8 cellular contexts compared by ENCODE assay signal in the genomic region with DNA sequence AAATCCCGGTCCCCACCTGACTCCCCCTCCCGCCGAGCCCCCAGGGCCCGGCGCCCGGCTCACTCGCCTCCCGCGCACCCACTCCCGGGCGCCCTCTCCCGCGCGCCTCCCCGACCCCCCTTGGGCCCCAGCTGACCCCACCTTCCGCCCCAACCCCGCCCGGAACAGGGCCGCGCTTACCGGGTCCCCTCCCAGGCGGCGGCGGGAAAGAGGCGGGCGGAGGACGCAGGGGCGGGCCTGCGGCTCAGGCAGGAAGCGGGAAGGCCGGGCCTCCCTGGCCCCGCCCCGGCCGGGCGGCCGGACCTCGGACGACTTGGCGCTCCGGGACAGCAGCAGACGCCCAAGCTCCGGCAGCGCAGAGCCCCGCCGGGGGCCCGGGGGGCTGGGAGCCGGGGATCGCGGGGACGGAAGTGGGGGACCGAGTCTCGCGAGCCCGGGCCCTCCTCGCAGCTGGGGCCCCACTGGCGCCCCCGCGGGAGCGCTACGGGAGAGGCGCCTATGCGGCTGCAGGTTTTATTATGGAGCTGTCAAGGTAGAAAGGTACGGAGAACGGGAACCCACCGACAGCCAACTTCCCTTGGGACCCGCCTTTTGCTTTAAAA. TPM values are rescaled to one million over a fixed set of nuclear protein-coding genes. Genes with fewer than 3 reads are reported as not detected.
DNase-seq lines count a peak whose midpoint lies in the region; ATAC-seq and TF ChIP-seq lines count a peak whose summit lies in the region.

A gene (minus strand): TSS at position 212 of the 602 bp plus-strand sequence. CDS start 15,905 bp downstream, outside the sequence.

- H3K27ac ChIP-seq in SJCRH30 (peak within 1 kb of the TSS; percentile 50), foreskin keratinocyte (peak within 1 kb of the TSS; percentile 54)

- DNase-seq in GDM1 (lab: John Stamatoyannopoulos, UW) (peak; percentile 83), H7 (peak; percentile 97), M059J (ENCODE audit: low read depth) (peak; percentile 85), SJCRH30 (peak; percentile 85 to 92), activated gamma-delta T cell treated with Interleukin-2 at 50 U/mL for 16 hours (peak; percentile 83), foreskin keratinocyte (peak; percentile 49 to 72), stromal cell of bone marrow (ENCODE audit: low read depth) (peak; percentile 54)

- peak; percentile 74 for TF ChIP-seq CTCF in foreskin keratinocyte (conservative IDR thresholded peaks at IDR 0.05)

- no peaks in the 10 kb centered on the region for H3K4me1 ChIP-seq in SJCRH30
- peaks cover 18% of the 10 kb centered on the region for H3K4me1 ChIP-seq in foreskin keratinocyte
- peaks cover 6% of the 10 kb centered on the region for H3K4me1 ChIP-seq in neuron (ENCODE audit: insufficient read depth, low read length)

- H3K9me3 ChIP-seq in SJCRH30 (replicated peaks) (peaks cover 13% of the 10 kb centered on the region), neuron (ENCODE audit: low read length) (peaks cover 7% of the 10 kb centered on the region)

- peak within 1 kb of the TSS; percentile 80 for H2AFZ ChIP-seq in neuron (ENCODE audit: low read depth, low read length)

- H3K36me3 ChIP-seq in H7 (replicated peaks; ENCODE audit: control insufficient read depth, insufficient read depth, low read length) (no peaks in the 10 kb centered on the region), SJCRH30 (no peaks in the 10 kb centered on the region), neuron (ENCODE audit: insufficient read depth, low read length) (no peaks in the 10 kb centered on the region)

- peak within 1 kb of the TSS; percentile 71 for H3K4me3 ChIP-seq in H7 (ENCODE audit: insufficient read depth, low read depth, low read length)
- peak within 1 kb of the TSS; percentile 84 for H3K4me3 ChIP-seq in SJCRH30
- H3K4me3 ChIP-seq in neuron (ENCODE audit: low read length) = peak within 1 kb of the TSS; percentile 87

- H3K27me3 ChIP-seq in H7 (ENCODE audit: control insufficient read depth, insufficient read depth, low read length) (no peaks in the 10 kb centered on the region), SJCRH30 (no peaks in the 10 kb centered on the region), foreskin keratinocyte (no peaks in the 10 kb centered on the region), neuron (ENCODE audit: insufficient read depth, low read length) (no peaks in the 10 kb centered on the region)

- peak; percentile 73 for ATAC-seq in foreskin keratinocyte

RNA-seq across cellular contexts. Expression of the gene that starts here (rescaled TPM):
- total RNA-seq in H7 (2014; rRNA removed; shearing (Covaris generic)) = 30.8 and 32.7 TPM in 2 replicates
- 57.3 and 67.5 TPM in 2 replicates for total RNA-seq in M059J (2014; rRNA removed; shearing (Covaris generic))
- 32.2 and 32.5 TPM in 2 replicates for total RNA-seq in SJCRH30 (2014; rRNA removed; shearing (Covaris generic))
- total RNA-seq in foreskin keratinocyte = 28.8 and 29.4 TPM in 2 replicates
- polyA plus RNA-seq in foreskin keratinocyte = 28.1 and 29.1 TPM in 2 replicates

Comparison
In these comparisons a context has a peak if more than half of its experiments do, and no peak if none do; other contexts are left out.
1. Peak in every context shown above with its lines: DNase-seq, ATAC-seq, H3K4me3 ChIP-seq and H3K27ac ChIP-seq.